9 cellular contexts compared by ENCODE assay signal in genomic region chr12:110124184-110124995, GRCh38.
DNase-seq lines count a peak whose midpoint lies in the region; ATAC-seq, FAIRE-seq and TF ChIP-seq lines count a peak whose summit lies in the region.
"Had no signal": no experiment of that assay in that cellular context is flagged by ENCODE, and none has a peak within 500 bp of the region (broad histone marks: within the 10 kb centered on the region; RNA-seq: fewer than 3 reads in every experiment).

IFT81 (plus strand) TSS chr12:110124357; CDS start chr12:110127381, 3,024 bp downstream.

- H3K4me3 Mint-ChIP-seq in effector memory CD8-positive, alpha-beta T cell = peak within 1 kb of the TSS; percentile 81 to 85
- peak within 1 kb of the TSS; percentile 89 for H3K4me3 Mint-ChIP-seq in memory B cell

- H3K4me1 Mint-ChIP-seq in effector memory CD8-positive, alpha-beta T cell (ENCODE audit: low read depth in 2 of 2) = peaks cover 3 to 4% of the 10 kb centered on the region in 2 donors
- peaks cover 6% of the 10 kb centered on the region for H3K4me1 Mint-ChIP-seq in memory B cell

- H3K9me3 Mint-ChIP-seq in effector memory CD8-positive, alpha-beta T cell = no peaks in the 10 kb centered on the region
- no peaks in the 10 kb centered on the region for H3K9me3 Mint-ChIP-seq in memory B cell

- FAIRE-seq in HTR-8/SVneo (lab: Jason Lieb, UNC) = peak; percentile 57
- FAIRE-seq: colon had no signal

- no peak for TF ChIP-seq CTCF in GM20000 (IDR thresholded peaks at IDR 0.05; ENCODE audit: extremely low read depth, missing control alignments)

- DNase-seq in CD1c-positive myeloid dendritic cell (ENCODE audit: extremely low spot score) (peak; percentile 98), GM20000 (ENCODE audit: low spot score) (peak; percentile 99), HTR-8/SVneo (ENCODE audit: insufficient read length, low spot score) (peak; percentile 95), NOMO-1 treated with DMSO at 0.1 percent for 48 hours (lab: John Stamatoyannopoulos, UW; ENCODE audit: unreplicated experiment) (peak; percentile 77), memory B cell (ENCODE audit: low spot score in 2 of 2) (peak; percentile 94 to 95)
- DNase-seq in activated CD8-positive, alpha-beta memory T cell treated with anti-CD3 and anti-CD28 coated beads for 48 hours (ENCODE audit: low read depth in 2 of 3, low spot score in 2 of 3) = peak; percentile 93 to 99 (median 97)
- peak; percentile 93 to 94 (median 93) for DNase-seq in effector memory CD8-positive, alpha-beta T cell
- DNase-seq in stimulated activated CD8-positive, alpha-beta memory T cell treated with anti-CD3 and anti-CD28 coated beads, Interleukin-12 subunit alpha, Interleukin-12 subunit beta, amount 100 ng/mL, for 1 hour (ENCODE audit: low read depth) = peak; percentile 96

- H3K27ac Mint-ChIP-seq in effector memory CD8-positive, alpha-beta T cell = peak within 1 kb of the TSS; percentile 80 to 84
- peak within 1 kb of the TSS; percentile 85 for H3K27ac Mint-ChIP-seq in memory B cell

- peak; percentile 93 for ATAC-seq in effector memory CD8-positive, alpha-beta T cell (replicated peaks)
- ATAC-seq in memory B cell (ENCODE audit: low read depth) = peak; percentile 95

- H3K27me3 Mint-ChIP-seq in effector memory CD8-positive, alpha-beta T cell = peaks cover 16 to 23% of the 10 kb centered on the region in 2 donors
- peaks cover 4% of the 10 kb centered on the region for H3K27me3 Mint-ChIP-seq in memory B cell

- peaks cover 12% of the 10 kb centered on the region for H3K36me3 Mint-ChIP-seq in effector memory CD8-positive, alpha-beta T cell (ENCODE audit: insufficient read depth)
- no peaks in the 10 kb centered on the region for H3K36me3 Mint-ChIP-seq in memory B cell

Comparison
In these comparisons a context has a peak if more than half of its experiments do, and no peak if none do; other contexts are left out.
1. Peak in every context shown above with its lines: DNase-seq and ATAC-seq.